ENCODE assay signal across 8 cellular contexts in genomic region chr17:731943-732787, GRCh38. TPM values are rescaled to one million over a fixed set of nuclear protein-coding genes. Genes with fewer than 3 reads are reported as not detected.
DNase-seq lines count a peak whose midpoint lies in the region; ATAC-seq and TF ChIP-seq lines count a peak whose summit lies in the region.

Gene TLCD3A (plus strand): TSS chr17:732596. CDS start chr17:732648, 52 bp downstream.

- H3K27me3 ChIP-seq in AG04450 (ENCODE audit: control insufficient read depth, insufficient read depth, low read length): no peaks in the 10 kb centered on the region

- CTCF ChIA-PET in AG04450 (lab: Charles Lee): no interaction called here

- POLR2A ChIA-PET in AG04450 (lab: Yijun Ruan, JAX): no interaction called here

- ATAC-seq in GM18907 (IDR thresholded peaks at IDR 0.05; ENCODE audit: unreplicated experiment) (peak; percentile 62), HG03521 (IDR thresholded peaks at IDR 0.05; ENCODE audit: unreplicated experiment) (peak; percentile 41), GM18858 (IDR thresholded peaks at IDR 0.05; ENCODE audit: unreplicated experiment) (no peak)

- H3K27ac ChIP-seq in AG04450 (ENCODE audit: low read depth, low read length): peak within 1 kb of the TSS; percentile 47

- H3K4me3 ChIP-seq in AG04450 (ENCODE audit: low read depth, low read length) (peak within 1 kb of the TSS; percentile 71), astrocyte of the spinal cord (ENCODE audit: low read depth, low read length) (peak within 1 kb of the TSS; percentile 59)

- no peak for TF ChIP-seq CTCF in AG04450 (IDR thresholded peaks at IDR 0.05; ENCODE audit: low read depth, low read length)
- no peak for TF ChIP-seq CTCF in astrocyte of the spinal cord (IDR thresholded peaks at IDR 0.05; ENCODE audit: low read depth, low read length)

- in situ Hi-C loops in astrocyte of the spinal cord (cut with HindIII; ENCODE audit: low sequenced_read_pairs): no loop called here

- no peaks in the 10 kb centered on the region for H3K9me3 ChIP-seq in AG04450 (ENCODE audit: control insufficient read depth, insufficient read depth, low read length)

- DNase-seq in AG04450 (ENCODE audit: low read depth, low spot score) (no peak), T-helper 1 cell (peak; percentile 23 to 50 (median 33)), astrocyte of the spinal cord (ENCODE audit: low read depth, low spot score) (peak; percentile 50), hepatic stellate cell (ENCODE audit: low spot score) (peak; percentile 81), pulmonary artery endothelial cell (ENCODE audit: low read depth, low spot score) (no peak)

RNA-seq across cellular contexts. Expression of gene TLCD3A, which starts in this region (rescaled TPM):
- 23.9 and 27.1 TPM in 2 replicates for polyA plus RNA-seq in AG04450 (2011; rRNA removed)
- 26.8 and 33.9 TPM in 2 replicates for polyA minus RNA-seq in AG04450 (2011; rRNA and poly(A)+ RNA removed)
- 17.1 and 26.9 TPM in 2 replicates for total RNA-seq in pulmonary artery endothelial cell

Comparison
In these comparisons a context has a peak if more than half of its experiments do, and no peak if none do; other contexts are left out.
1. DNase-seq: peak in T-helper 1 cell (5 of 5), astrocyte of the spinal cord (single experiment) and hepatic stellate cell (single experiment); none in AG04450 (single experiment) and pulmonary artery endothelial cell (single experiment).